10 cellular contexts compared by ENCODE assay signal in the genomic region with DNA sequence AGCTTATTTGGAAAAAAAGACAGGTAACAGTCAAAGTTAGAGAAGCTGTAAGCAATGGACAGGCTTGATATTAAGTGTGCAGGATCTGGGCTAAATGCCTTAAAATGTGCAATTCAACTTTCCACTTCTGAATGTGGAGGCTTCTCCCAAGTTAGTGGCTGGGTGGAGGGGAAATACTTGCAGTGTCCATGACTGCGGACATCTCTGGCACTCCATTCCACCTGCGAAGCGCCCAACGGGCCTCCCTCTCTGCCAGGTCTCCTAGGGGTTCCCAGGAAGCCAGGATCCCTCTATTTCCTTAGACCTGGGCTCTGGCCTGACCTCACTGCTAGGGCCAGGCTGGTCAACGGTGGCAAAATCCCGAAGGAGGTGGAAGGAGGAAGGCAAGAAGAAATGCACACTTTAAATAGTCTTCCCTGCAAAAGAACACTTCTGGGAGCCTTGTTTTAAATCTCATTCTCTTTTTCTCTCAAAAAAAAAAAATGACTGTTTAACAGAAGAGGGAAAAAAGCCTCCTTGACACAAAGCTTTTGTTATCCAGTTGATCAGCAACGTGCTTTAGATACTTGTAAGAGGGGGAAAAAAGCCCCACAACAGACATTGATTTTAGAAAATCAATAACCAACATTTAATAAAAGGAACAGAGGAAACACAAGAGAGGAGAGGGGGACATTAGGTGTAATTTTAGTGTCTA. TPM values are rescaled to one million over a fixed set of nuclear protein-coding genes. Genes with fewer than 3 reads are reported as not detected.
A peak's percentile ranks its signal among the peaks of the same experiment; 100 is the strongest.
DNase-seq lines count a peak whose midpoint lies in the region; ATAC-seq, FAIRE-seq and TF ChIP-seq lines count a peak whose summit lies in the region.
"Had no signal": no experiment of that assay in that cellular context is flagged by ENCODE, and none has a peak within 500 bp of the region (broad histone marks: within the 10 kb centered on the region; RNA-seq: fewer than 3 reads in every experiment).

No MANE protein-coding gene starts in this region.

- H3K9me3 ChIP-seq in body of pancreas, result no peaks in the 10 kb centered on the region
- no peaks in the 10 kb centered on the region for H3K9me3 ChIP-seq in lung (ENCODE audit: control insufficient read depth in 2 of 2, insufficient read depth in 1 of 2, low read length in 1 of 2)

- no peak overlapping the region for H3K4me3 ChIP-seq in body of pancreas
- H3K4me3 ChIP-seq in lung, result peak overlapping the region; percentile 5

- TF ChIP-seq POLR2A in body of pancreas (IDR thresholded peaks at IDR 0.05), result no peak
- TF ChIP-seq POLR2A in H54 (IDR thresholded peaks at IDR 0.05; ENCODE audit: low read depth, low read length), result no peak

- 28 to 35% methylated on average over 7 of the region's 7 CpGs for WGBS in body of pancreas, 2 donors
- WGBS in lung, 2 donors, result 9 to 20% methylated on average over 7 of the region's 7 CpGs

- H3K27me3 ChIP-seq in body of pancreas, result peaks cover 0 to 17% of the 10 kb centered on the region in 2 donors
- no peaks in the 10 kb centered on the region for H3K27me3 ChIP-seq in lung (ENCODE audit: control insufficient read depth, insufficient read depth)

- peak; percentile 43 for DNase-seq in NOMO-1 treated with DMSO at 0.1 percent for 48 hours (lab: John Stamatoyannopoulos, UW; ENCODE audit: unreplicated experiment)
- DNase-seq in NOMO-1 treated with dmso at 0.1 percent for 144 hours (lab: John Stamatoyannopoulos, UW; ENCODE audit: unreplicated experiment), result no peak
- DNase-seq in body of pancreas, result no peak
- DNase-seq in lung (ENCODE audit: low spot score), result no peak
- DNase-seq in dermis blood vessel endothelial cell, result no peak
- DNase-seq in H54 (ENCODE audit: insufficient read length, low spot score), result no peak
- no peak for DNase-seq in CD1c-positive myeloid dendritic cell (ENCODE audit: extremely low spot score)

- ATAC-seq in body of pancreas, result no peak
- no peak for ATAC-seq in lung (ENCODE audit: insufficient read depth, low FRiP score)
- ATAC-seq: HCT116 had no signal

- intact Hi-C loops in body of pancreas (cut with DNase I), result no loop called here

- H3K27ac ChIP-seq in body of pancreas (peak overlapping the region in 3 of 4 donors; percentile 53 to 77 (median 71)), lung (ENCODE audit: low read depth in 1 of 2, low read length in 1 of 2) (peak overlapping the region; percentile 91 to 99), temporal lobe (ENCODE audit: low read depth, low read length) (peak overlapping the region; percentile 99)
- H3K27ac ChIP-seq: 22Rv1 had no signal

- FAIRE-seq in H54 (lab: Jason Lieb, UNC), result no peak

- no peak for TF ChIP-seq CTCF in body of pancreas (IDR thresholded peaks at IDR 0.05)
- TF ChIP-seq CTCF in lung (IDR thresholded peaks at IDR 0.05; ENCODE audit: control extremely low read depth, extremely low read depth), result no peak

- peaks cover 21% of the 10 kb centered on the region for H3K4me1 ChIP-seq in body of pancreas
- H3K4me1 ChIP-seq in lung (ENCODE audit: control insufficient read depth in 2 of 2, insufficient read depth in 2 of 2, low read length in 2 of 2), result peaks cover 3 to 5% of the 10 kb centered on the region in 2 donors

- no peaks in the 10 kb centered on the region for H3K36me3 ChIP-seq in body of pancreas (replicated peaks in 1 of 2; ENCODE audit: insufficient read depth in 1 of 2, low read depth in 2 of 2)
- H3K36me3 ChIP-seq in lung (ENCODE audit: control insufficient read depth in 2 of 2, insufficient read depth in 2 of 2, low read length in 2 of 2), result no peaks in the 10 kb centered on the region

RNA-seq across cellular contexts. Expression of gene ZEB2, which starts 5.0 kb away (rescaled TPM):
- 10 to 100 TPM; 18.5 to 24.6 TPM for total RNA-seq in body of pancreas
- 100 to 1,000 TPM; 176 to 332 TPM for total RNA-seq in lung
- polyA plus RNA-seq in lung, result 10 to 100 TPM; 27.0 to 77.6 TPM
- total RNA-seq in temporal lobe, result 283 TPM
- 5.3 and 8.4 TPM in 2 replicates for total RNA-seq in dermis blood vessel endothelial cell

Comparison
In these comparisons a context has a peak if more than half of its experiments do, and no peak if none do; other contexts are left out.
1. RNA of gene ZEB2, which starts 5.0 kb away (total RNA-seq): 176 to 332 TPM in lung and 283 TPM in temporal lobe (single experiment); 18.5 to 24.6 TPM in body of pancreas and 5.3 to 8.4 TPM in dermis blood vessel endothelial cell; every median in the first group is over 4 times any median in the second.
2. Peak in every context shown above with its lines, with median percentiles within 50 percentile points of each other: H3K27ac ChIP-seq.